Comparison of ENCODE assay signal across 8 cellular contexts in genomic region chr11:110296226-110297081, GRCh38. TPM values are rescaled to one million over a fixed set of nuclear protein-coding genes. Genes with fewer than 3 reads are reported as not detected.
DNase-seq lines count a peak whose midpoint lies in the region; ATAC-seq and TF ChIP-seq lines count a peak whose summit lies in the region.

Gene RDX (minus strand): TSS chr11:110296614. CDS start chr11:110279692, 16,922 bp downstream.

- peak within 1 kb of the TSS; percentile 94 for H3K4me3 Mint-ChIP-seq in activated naive CD8-positive, alpha-beta T cell

- H3K4me2 ChIP-seq in KMS-11, result peak within 1 kb of the TSS; percentile 62
- H3K4me2 ChIP-seq in osteoblast (ENCODE audit: insufficient read depth, low read length), result peak within 1 kb of the TSS; percentile 82

- H4K20me1 ChIP-seq in KMS-11 (ENCODE audit: insufficient read depth), result peaks cover 13% of the 10 kb centered on the region; the same call in 1 of the 2 replicates
- peaks cover 29% of the 10 kb centered on the region for H4K20me1 ChIP-seq in osteoblast (ENCODE audit: insufficient read depth, low read length)

- peaks cover 42% of the 10 kb centered on the region for H3K79me2 ChIP-seq in KMS-11 (ENCODE audit: insufficient read depth, low read depth)
- peaks cover 48% of the 10 kb centered on the region for H3K79me2 ChIP-seq in osteoblast (ENCODE audit: insufficient read depth, low read length)

- no peaks in the 10 kb centered on the region for H3K27me3 Mint-ChIP-seq in activated naive CD8-positive, alpha-beta T cell

- no peak for TF ChIP-seq CTCF in KMS-11 (conservative IDR thresholded peaks at IDR 0.05; ENCODE audit: low read depth, low read length)
- no peak for TF ChIP-seq CTCF in osteoblast (IDR thresholded peaks at IDR 0.05; ENCODE audit: extremely low read depth, low read depth, low read length)
- peak in 1 of 2 experiments; percentile 20 for TF ChIP-seq CTCF in tibial artery (IDR thresholded peaks at IDR 0.05)

- H3K27me3 ChIP-seq in KMS-11 (ENCODE audit: insufficient read depth, low read depth) (no peaks in the 10 kb centered on the region), osteoblast (ENCODE audit: insufficient read depth, low read length) (no peaks in the 10 kb centered on the region), tibial artery (no peaks in the 10 kb centered on the region)

- DNase-seq in GF-D8 (lab: John Stamatoyannopoulos, UW), result peak; percentile 84
- DNase-seq in head of caudate nucleus, result peak; percentile 22 to 89 (median 77)
- peak; percentile 99 for DNase-seq in osteoblast (ENCODE audit: insufficient read length, low spot score, missing footprints)
- DNase-seq in tibial artery, result peak; percentile 59 to 85

- H3K27ac Mint-ChIP-seq in activated naive CD8-positive, alpha-beta T cell, result peak within 1 kb of the TSS; percentile 75

- H2AFZ ChIP-seq in KMS-11 (ENCODE audit: low read depth), result peak within 1 kb of the TSS; percentile 64
- peak within 1 kb of the TSS; percentile 74 for H2AFZ ChIP-seq in osteoblast (ENCODE audit: low read length)

- H3K4me1 ChIP-seq in KMS-11 (ENCODE audit: low read depth, poor library complexity, severe bottlenecking) (peaks cover 34% of the 10 kb centered on the region), osteoblast (ENCODE audit: insufficient read depth, low read length) (peaks cover 22% of the 10 kb centered on the region), tibial artery (peaks cover 0 to 40% (median 16%) of the 10 kb centered on the region in 4 donors)

- peak within 1 kb of the TSS; percentile 89 for H3K9ac ChIP-seq in KMS-11

- no peaks in the 10 kb centered on the region for H3K9me3 ChIP-seq in osteoblast (ENCODE audit: low read depth, low read length)
- no peaks in the 10 kb centered on the region for H3K9me3 ChIP-seq in tibial artery

- H3K36me3 ChIP-seq in KMS-11 (ENCODE audit: insufficient read depth) (no peaks in the 10 kb centered on the region), osteoblast (ENCODE audit: insufficient read depth, low read length) (peaks cover 3% of the 10 kb centered on the region), tibial artery (no peaks in the 10 kb centered on the region)

- H3K27ac ChIP-seq in KMS-11, result peak within 1 kb of the TSS; percentile 78
- H3K27ac ChIP-seq in osteoblast (ENCODE audit: low read depth, low read length), result peak within 1 kb of the TSS; percentile 85
- H3K27ac ChIP-seq in tibial artery, result peak within 1 kb of the TSS; percentile 85 to 94

- intact Hi-C loops in head of caudate nucleus (cut with DNase I), result loop anchor here (10.0 kb wide), 3 partner anchors 78 to 138 kb away; no protein-coding TSS in a partner anchor
- intact Hi-C loops in tibial artery (cut with DNase I; ENCODE audit: low total_unique reads), result no loop called here

- no peaks in the 10 kb centered on the region for H3K36me3 Mint-ChIP-seq in activated naive CD8-positive, alpha-beta T cell

- H3K4me1 Mint-ChIP-seq in activated naive CD8-positive, alpha-beta T cell (ENCODE audit: low read depth), result peaks cover 32% of the 10 kb centered on the region

- peaks cover 3% of the 10 kb centered on the region for H3K9me3 Mint-ChIP-seq in activated naive CD8-positive, alpha-beta T cell (ENCODE audit: low read depth)

- no peak within 1 kb of the TSS for H3K4me3 ChIP-seq in KMS-11 (IDR thresholded peaks at IDR 0.05; ENCODE audit: insufficient read depth, low read depth, low read length)
- peak within 1 kb of the TSS; percentile 93 for H3K4me3 ChIP-seq in osteoblast (ENCODE audit: insufficient read depth, low read length)
- peak within 1 kb of the TSS; percentile 71 to 73 for H3K4me3 ChIP-seq in tibial artery

- peak; percentile 70 for ATAC-seq in GM21786 (IDR thresholded peaks at IDR 0.05; ENCODE audit: unreplicated experiment)
- ATAC-seq in SK-N-SH treated with all-trans-retinoic acid at 6 μM for 48 hours, result peak; percentile 79

TF ChIP-seq in SK-N-SH treated with all-trans-retinoic acid at 6 μM for 48 hours, 23 proteins besides CTCF, POLR2A, EP300 and RAD21:
- TF ChIP-seq ZNF565 (CRISPR knock-in tag; conservative IDR thresholded peaks at IDR 0.05; ENCODE audit: low read depth) (no peak), TSHZ2 (CRISPR knock-in tag; IDR thresholded peaks at IDR 0.05) (no peak), CSDC2 (CRISPR knock-in tag; IDR thresholded peaks at IDR 0.05) (no peak), GLIS3 (CRISPR knock-in tag; IDR thresholded peaks at IDR 0.05) (no peak), RARB (CRISPR knock-in tag; IDR thresholded peaks at IDR 0.05) (no peak), ZFP30 (CRISPR knock-in tag; IDR thresholded peaks at IDR 0.05) (no peak), TCF4 (CRISPR knock-in tag; IDR thresholded peaks at IDR 0.05; ENCODE audit: borderline replicate concordance) (no peak), ZNF70 (CRISPR knock-in tag; IDR thresholded peaks at IDR 0.05) (no peak)
- TF ChIP-seq, protein P1, sequence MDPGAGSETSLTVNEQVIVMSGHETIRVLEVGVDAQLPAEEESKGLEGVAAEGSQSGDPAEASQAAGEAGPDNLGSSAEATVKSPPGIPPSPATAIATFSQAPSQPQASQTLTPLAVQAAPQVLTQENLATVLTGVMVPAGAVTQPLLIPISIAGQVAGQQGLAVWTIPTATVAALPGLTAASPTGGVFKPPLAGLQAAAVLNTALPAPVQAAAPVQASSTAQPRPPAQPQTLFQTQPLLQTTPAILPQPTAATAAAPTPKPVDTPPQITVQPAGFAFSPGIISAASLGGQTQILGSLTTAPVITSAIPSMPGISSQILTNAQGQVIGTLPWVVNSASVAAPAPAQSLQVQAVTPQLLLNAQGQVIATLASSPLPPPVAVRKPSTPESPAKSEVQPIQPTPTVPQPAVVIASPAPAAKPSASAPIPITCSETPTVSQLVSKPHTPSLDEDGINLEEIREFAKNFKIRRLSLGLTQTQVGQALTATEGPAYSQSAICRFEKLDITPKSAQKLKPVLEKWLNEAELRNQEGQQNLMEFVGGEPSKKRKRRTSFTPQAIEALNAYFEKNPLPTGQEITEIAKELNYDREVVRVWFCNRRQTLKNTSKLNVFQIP (CRISPR knock-in tag; IDR thresholded peaks at IDR 0.05; ENCODE audit: borderline replicate concordance, low read depth), result no peak
- TF ChIP-seq, protein P2, sequence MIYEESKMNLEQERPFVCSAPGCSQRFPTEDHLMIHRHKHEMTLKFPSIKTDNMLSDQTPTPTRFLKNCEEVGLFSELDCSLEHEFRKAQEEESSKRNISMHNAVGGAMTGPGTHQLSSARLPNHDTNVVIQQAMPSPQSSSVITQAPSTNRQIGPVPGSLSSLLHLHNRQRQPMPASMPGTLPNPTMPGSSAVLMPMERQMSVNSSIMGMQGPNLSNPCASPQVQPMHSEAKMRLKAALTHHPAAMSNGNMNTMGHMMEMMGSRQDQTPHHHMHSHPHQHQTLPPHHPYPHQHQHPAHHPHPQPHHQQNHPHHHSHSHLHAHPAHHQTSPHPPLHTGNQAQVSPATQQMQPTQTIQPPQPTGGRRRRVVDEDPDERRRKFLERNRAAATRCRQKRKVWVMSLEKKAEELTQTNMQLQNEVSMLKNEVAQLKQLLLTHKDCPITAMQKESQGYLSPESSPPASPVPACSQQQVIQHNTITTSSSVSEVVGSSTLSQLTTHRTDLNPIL (CRISPR knock-in tag; IDR thresholded peaks at IDR 0.05; ENCODE audit: low read depth), result no peak

RNA-seq across cellular contexts. Expression of gene RDX, which starts in this region (rescaled TPM):
- total RNA-seq in osteoblast, result 70.1 and 79.3 TPM in 2 replicates
